ENCODE assay signal across 10 cellular contexts in genomic region chr5:79561525-79561893, GRCh38. TPM values are rescaled to one million over a fixed set of nuclear protein-coding genes. Genes with fewer than 3 reads are reported as not detected.
DNase-seq lines count a peak whose midpoint lies in the region; ATAC-seq and TF ChIP-seq lines count a peak whose summit lies in the region.
"Had no signal": no experiment of that assay in that cellular context is flagged by ENCODE, and none has a peak within 500 bp of the region (broad histone marks: within the 10 kb centered on the region; RNA-seq: fewer than 3 reads in every experiment).

No MANE protein-coding gene starts in this region.

- H3K36me3 ChIP-seq in SJCRH30: no peaks in the 10 kb centered on the region
- H3K36me3 ChIP-seq: neutrophil had no signal

- no peak for TF ChIP-seq CTCF in GM10266 (IDR thresholded peaks at IDR 0.05; ENCODE audit: control insufficient read depth, insufficient read depth, low read depth, missing control alignments)

- H3K4me3 ChIP-seq in SJCRH30: no peak overlapping the region

- no peaks in the 10 kb centered on the region for H3K9me3 ChIP-seq in SJCRH30 (replicated peaks)
- H3K9me3 ChIP-seq: neutrophil had no signal

- H3K4me3 Mint-ChIP-seq in activated T-cell treated with anti-CD3 and anti-CD28 coated beads, Interleukin-2, amount 50 U/mL, for 72 hours: peak overlapping the region; percentile 68 to 86

- peaks cover 5 to 8% of the 10 kb centered on the region in 2 donors for H3K9me3 Mint-ChIP-seq in activated T-cell treated with anti-CD3 and anti-CD28 coated beads, Interleukin-2, amount 50 U/mL, for 72 hours

- peaks cover 9% of the 10 kb centered on the region in 2 donors for H3K36me3 Mint-ChIP-seq in activated T-cell treated with anti-CD3 and anti-CD28 coated beads, Interleukin-2, amount 50 U/mL, for 72 hours (ENCODE audit: insufficient read depth in 2 of 2)

- H3K27me3 Mint-ChIP-seq in activated T-cell treated with anti-CD3 and anti-CD28 coated beads, Interleukin-2, amount 50 U/mL, for 72 hours (ENCODE audit: low read depth): peaks cover 7% of the 10 kb centered on the region

- H3K4me1 Mint-ChIP-seq in activated T-cell treated with anti-CD3 and anti-CD28 coated beads, Interleukin-2, amount 50 U/mL, for 72 hours (ENCODE audit: low read depth): peaks cover 62% of the 10 kb centered on the region

- ATAC-seq in GM19463 (IDR thresholded peaks at IDR 0.05; ENCODE audit: unreplicated experiment): peak; percentile 29
- peak; percentile 22 for ATAC-seq in HG03045 (IDR thresholded peaks at IDR 0.05; ENCODE audit: unreplicated experiment)
- ATAC-seq in activated T-cell treated with anti-CD3 and anti-CD28 coated beads, Interleukin-2, amount 50 U/mL, for 72 hours (replicated peaks in 1 of 2): peak; percentile 75
- no peak for ATAC-seq in GM18870 (IDR thresholded peaks at IDR 0.05; ENCODE audit: unreplicated experiment)

- H3K27ac Mint-ChIP-seq in activated T-cell treated with anti-CD3 and anti-CD28 coated beads, Interleukin-2, amount 50 U/mL, for 72 hours: peak overlapping the region; percentile 100

- no peaks in the 10 kb centered on the region for H3K27me3 ChIP-seq in SJCRH30
- H3K27me3 ChIP-seq: neutrophil had no signal

- H3K4me1 ChIP-seq in SJCRH30: 0 out of 2 replicates have a peak, but pooled peaks cover 2% of the 10 kb centered on the region

- peak; percentile 48 to 49 for DNase-seq in activated T-cell treated with anti-CD3 and anti-CD28 coated beads, Interleukin-2, amount 50 U/mL, for 72 hours
- DNase-seq in stimulated activated CD4-positive, alpha-beta T cell treated with anti-CD3 and anti-CD28 coated beads, Interleukin-2, amount 100 ng/mL, for 24 hours: peak; percentile 33 to 35
- DNase-seq in GM10266 (ENCODE audit: extremely low spot score) (no peak), NCI-H748 treated with DMSO at 0.1 percent for 48 hours (lab: John Stamatoyannopoulos, UW) (no peak), SJCRH30 (no peak)
- DNase-seq: SHP77 had no signal

- H3K27ac ChIP-seq in SJCRH30: no peak overlapping the region
- H3K27ac ChIP-seq: neutrophil had no signal

RNA-seq across cellular contexts. Expression of gene HOMER1, which starts 47.6 kb away (rescaled TPM):
- total RNA-seq in activated T-cell treated with anti-CD3 and anti-CD28 coated beads, Interleukin-2, amount 50 U/mL, for 72 hours: 1 to 10 TPM; 7.3 to 9.7 TPM
- 15.7 and 18.3 TPM in 2 replicates for total RNA-seq in SJCRH30 (2014; rRNA removed; shearing (Covaris generic))

RNA-seq across cellular contexts. Expression of gene TENT2, which starts 50.7 kb away (rescaled TPM):
- total RNA-seq in activated T-cell treated with anti-CD3 and anti-CD28 coated beads, Interleukin-2, amount 50 U/mL, for 72 hours: 100 to 1,000 TPM; 138 to 141 TPM
- 33.3 and 44.6 TPM in 2 replicates for total RNA-seq in SJCRH30 (2014; rRNA removed; shearing (Covaris generic))

Comparison
In these comparisons a context has a peak if more than half of its experiments do, and no peak if none do; other contexts are left out.
1. DNase-seq: peak in activated T-cell treated with anti-CD3 and anti-CD28 coated beads, Interleukin-2, amount 50 U/mL, for 72 hours (2 of 2) and stimulated activated CD4-positive, alpha-beta T cell treated with anti-CD3 and anti-CD28 coated beads, Interleukin-2, amount 100 ng/mL, for 24 hours (2 of 2); none in GM10266 (single experiment), NCI-H748 treated with DMSO at 0.1 percent for 48 hours (single experiment) and SJCRH30 (0 of 2).